Comparison of ENCODE assay signal across 1 cellular context in the genomic region with DNA sequence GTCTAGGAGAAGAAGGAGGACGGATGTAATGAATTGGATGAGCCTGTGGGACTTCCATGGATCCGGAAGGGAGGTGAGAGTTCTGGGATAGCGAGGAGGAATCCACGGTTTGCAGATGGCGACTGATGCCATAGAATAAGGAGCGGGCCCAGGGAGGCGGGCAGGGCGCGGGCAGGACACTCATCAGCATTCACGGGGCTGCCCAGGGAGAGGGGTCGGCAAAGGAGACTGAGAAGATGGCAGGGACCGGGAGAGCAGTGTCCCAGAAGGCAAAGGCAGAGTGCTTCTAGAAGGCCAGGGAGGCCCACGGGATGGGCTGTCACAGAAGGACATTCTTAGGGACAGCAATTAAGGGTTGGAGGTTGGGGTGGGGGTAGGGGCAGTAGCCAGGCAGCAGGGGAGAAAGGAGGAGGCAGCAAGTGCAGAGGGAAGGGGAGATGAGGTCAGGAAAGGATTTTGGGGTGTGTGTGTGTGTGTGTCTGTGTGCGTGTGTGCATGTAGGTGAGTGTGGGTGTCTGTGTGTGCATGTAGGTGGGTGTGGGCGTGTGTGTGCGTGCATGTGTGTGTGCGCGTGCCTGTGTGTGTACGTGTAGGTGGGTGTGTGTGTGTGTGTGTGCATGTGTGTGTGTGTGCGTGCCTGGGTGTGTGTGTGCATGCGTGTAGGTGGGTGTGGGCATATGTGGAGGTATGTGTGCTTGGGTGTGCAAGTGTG.
TF ChIP-seq lines count a peak whose summit lies in the region.

No MANE protein-coding gene starts in this region.

TF ChIP-seq in SK-N-SH, 30 proteins besides CTCF, POLR2A, EP300 and RAD21 (continued from another document):
- TF ChIP-seq USF2 (IDR thresholded peaks at IDR 0.05; ENCODE audit: borderline replicate concordance, low read depth, low read length) = no peak
- TF ChIP-seq FOXJ3 (CRISPR knock-in tag; IDR thresholded peaks at IDR 0.05) = no peak
- no peak for TF ChIP-seq YY1 (IDR thresholded peaks at IDR 0.05; ENCODE audit: low read depth)
- TF ChIP-seq ELF1 (IDR thresholded peaks at IDR 0.05) = no peak
- TF ChIP-seq SMC3 (IDR thresholded peaks at IDR 0.05; ENCODE audit: low read depth, low read length) = no peak
- no peak for TF ChIP-seq IRF3 (IDR thresholded peaks at IDR 0.05; ENCODE audit: low read depth, low read length)
- TF ChIP-seq RXRA (IDR thresholded peaks at IDR 0.05; ENCODE audit: borderline replicate concordance, low read depth) = no peak
- TF ChIP-seq SIN3A (IDR thresholded peaks at IDR 0.05; ENCODE audit: borderline replicate concordance, low read depth, low read length) = no peak
- TF ChIP-seq NRF1 (IDR thresholded peaks at IDR 0.05; ENCODE audit: low read depth, low read length) = no peak
- no peak for TF ChIP-seq RCOR1 (IDR thresholded peaks at IDR 0.05; ENCODE audit: low read length)
- no peak for TF ChIP-seq USF1 (IDR thresholded peaks at IDR 0.05; ENCODE audit: borderline replicate concordance, low read depth)
- TF ChIP-seq, protein P1, sequence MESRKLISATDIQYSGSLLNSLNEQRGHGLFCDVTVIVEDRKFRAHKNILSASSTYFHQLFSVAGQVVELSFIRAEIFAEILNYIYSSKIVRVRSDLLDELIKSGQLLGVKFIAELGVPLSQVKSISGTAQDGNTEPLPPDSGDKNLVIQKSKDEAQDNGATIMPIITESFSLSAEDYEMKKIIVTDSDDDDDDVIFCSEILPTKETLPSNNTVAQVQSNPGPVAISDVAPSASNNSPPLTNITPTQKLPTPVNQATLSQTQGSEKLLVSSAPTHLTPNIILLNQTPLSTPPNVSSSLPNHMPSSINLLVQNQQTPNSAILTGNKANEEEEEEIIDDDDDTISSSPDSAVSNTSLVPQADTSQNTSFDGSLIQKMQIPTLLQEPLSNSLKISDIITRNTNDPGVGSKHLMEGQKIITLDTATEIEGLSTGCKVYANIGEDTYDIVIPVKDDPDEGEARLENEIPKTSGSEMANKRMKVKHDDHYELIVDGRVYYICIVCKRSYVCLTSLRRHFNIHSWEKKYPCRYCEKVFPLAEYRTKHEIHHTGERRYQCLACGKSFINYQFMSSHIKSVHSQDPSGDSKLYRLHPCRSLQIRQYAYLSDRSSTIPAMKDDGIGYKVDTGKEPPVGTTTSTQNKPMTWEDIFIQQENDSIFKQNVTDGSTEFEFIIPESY (IDR thresholded peaks at IDR 0.05; ENCODE audit: borderline replicate concordance, low read depth) = no peak
- no peak for TF ChIP-seq FOXM1 (IDR thresholded peaks at IDR 0.05; ENCODE audit: low read depth)
- TF ChIP-seq JUND (IDR thresholded peaks at IDR 0.05) = no peak
